In the genomic region with DNA sequence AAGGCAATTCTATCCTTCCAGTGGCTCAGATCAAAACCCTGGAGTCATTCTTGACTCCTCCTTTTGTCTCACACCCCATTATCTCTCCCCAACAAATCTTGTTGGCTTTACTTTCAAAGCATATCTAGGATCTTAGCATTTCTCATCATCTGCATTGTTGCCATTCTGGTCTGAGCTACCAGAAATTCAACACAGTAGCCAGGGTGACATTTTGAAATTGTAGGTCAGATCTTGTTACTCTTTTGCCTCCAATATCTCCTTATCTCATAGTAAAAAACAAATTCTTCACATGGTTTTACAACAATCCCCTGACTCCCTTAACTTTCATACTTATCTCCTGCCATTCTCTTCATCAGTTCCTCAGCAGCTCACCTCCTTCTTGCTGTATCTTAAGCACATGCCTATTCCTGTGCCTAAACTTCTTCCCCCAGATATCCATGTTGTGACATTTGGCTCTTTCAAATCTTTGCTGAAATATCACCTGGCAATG, we compare ENCODE assay signal across 19 cellular contexts.
DNase-seq lines count a peak whose midpoint lies in the region; ATAC-seq and TF ChIP-seq lines count a peak whose summit lies in the region.
"Had no signal": no experiment of that assay in that cellular context is flagged by ENCODE, and none has a peak within 500 bp of the region (broad histone marks: within the 10 kb centered on the region; RNA-seq: fewer than 3 reads in every experiment).

No MANE protein-coding gene starts in this region.

- no peak overlapping the region for H3K4ac ChIP-seq in trophoblast cell (ENCODE audit: low read depth, low read length)

- no peak for ATAC-seq in HG03095 (IDR thresholded peaks at IDR 0.05; ENCODE audit: unreplicated experiment)
- no peak for ATAC-seq in HG03280 (IDR thresholded peaks at IDR 0.05; ENCODE audit: unreplicated experiment)
- ATAC-seq: GM12878 had no signal

- TF ChIP-seq CTCF in esophagus squamous epithelium (IDR thresholded peaks at IDR 0.05) (no peak), left ventricle myocardium inferior (IDR thresholded peaks at IDR 0.05; ENCODE audit: borderline replicate concordance) (no peak)

- intact Hi-C loops in esophagus squamous epithelium (cut with DNase I) (no loop called here), left ventricle myocardium inferior (cut with micrococcal nuclease) (no loop called here)

- no peak overlapping the region for H2AFZ ChIP-seq in trophoblast cell (ENCODE audit: insufficient read depth, low read length, poor library complexity)

- H3K27ac ChIP-seq in esophagus squamous epithelium: peak overlapping the region; percentile 23 to 92 (median 88)
- no peak overlapping the region for H3K27ac ChIP-seq in trophoblast cell (ENCODE audit: low read depth, low read length)
- H3K27ac ChIP-seq in left ventricle myocardium inferior (replicated peaks): no peak overlapping the region

- no peak overlapping the region for H3K14ac ChIP-seq in trophoblast cell (ENCODE audit: low read length)

- no peak overlapping the region for H2BK12ac ChIP-seq in trophoblast cell (ENCODE audit: low read length)

- no peak overlapping the region for H3K9ac ChIP-seq in trophoblast cell (ENCODE audit: low read length)

- H3K79me2 ChIP-seq in trophoblast cell (ENCODE audit: control insufficient read depth, insufficient read depth, low read length, poor library complexity): peaks cover 1% of the 10 kb centered on the region

- H3K79me1 ChIP-seq in trophoblast cell (ENCODE audit: low read length): peaks cover 4% of the 10 kb centered on the region

- H4K8ac ChIP-seq in trophoblast cell (ENCODE audit: low read depth, low read length): no peak overlapping the region

- H3K4me2 ChIP-seq in trophoblast cell (ENCODE audit: low read length): no peak overlapping the region

- H3K4me1 ChIP-seq in esophagus squamous epithelium (peaks cover 5 to 63% (median 18%) of the 10 kb centered on the region in 3 donors), trophoblast cell (ENCODE audit: control insufficient read depth in 1 of 2, insufficient read depth in 2 of 2, low read length in 2 of 2) (peaks cover 6 to 15% of the 10 kb centered on the region in 2 experiments), left ventricle myocardium inferior (peaks cover 3% of the 10 kb centered on the region)
- H3K4me1 ChIP-seq: BE2C had no signal

- no peaks in the 10 kb centered on the region for H3K27me3 ChIP-seq in esophagus squamous epithelium
- no peaks in the 10 kb centered on the region for H3K27me3 ChIP-seq in trophoblast cell (ENCODE audit: insufficient read depth, low read length)
- no peaks in the 10 kb centered on the region for H3K27me3 ChIP-seq in left ventricle myocardium inferior (ENCODE audit: low read depth)
- H3K27me3 ChIP-seq: BE2C had no signal

- no peak overlapping the region for H4K12ac ChIP-seq in trophoblast cell (ENCODE audit: low read depth, low read length)

- no peak overlapping the region for H4K91ac ChIP-seq in trophoblast cell (ENCODE audit: low read depth, low read length)

- TF ChIP-seq POLR2A in esophagus squamous epithelium (IDR thresholded peaks at IDR 0.05): no peak

- no peak overlapping the region for H2AK5ac ChIP-seq in trophoblast cell (ENCODE audit: low read length)

- H3K23ac ChIP-seq in trophoblast cell (ENCODE audit: low read length): no peak overlapping the region

- H3K4me3 ChIP-seq in esophagus squamous epithelium (no peak overlapping the region), trophoblast cell (ENCODE audit: low read depth, low read length) (no peak overlapping the region), left ventricle myocardium inferior (no peak overlapping the region)
- H3K4me3 ChIP-seq: GM12878, HAP-1 had no signal

- no peak overlapping the region for H2BK5ac ChIP-seq in trophoblast cell (ENCODE audit: low read depth, low read length, poor library complexity)

- peak; percentile 18 for DNase-seq in amniotic epithelial cell (ENCODE audit: low read depth)
- no peak for DNase-seq in esophagus squamous epithelium (lab: John Stamatoyannopoulos, UW)
- DNase-seq in trophoblast cell: peak; percentile 48 to 91
- no peak for DNase-seq in DMS 273 treated with DMSO at 0.1 percent for 48 hours (lab: John Stamatoyannopoulos, UW)
- DNase-seq in left ventricle myocardium inferior: no peak
- DNase-seq: ACHN; BE2C; C1 segment of cervical spinal cord; CD4-positive, CD25-positive, alpha-beta regulatory T cell; CD8-positive, alpha-beta memory T cell; COR-L47; DMS53; DND-41; EL; KG1 had no signal

- H3K18ac ChIP-seq in trophoblast cell (ENCODE audit: low read length): no peak overlapping the region

- H3K9me3 ChIP-seq in esophagus squamous epithelium (no peaks in the 10 kb centered on the region), trophoblast cell (ENCODE audit: insufficient read depth, low read depth, low read length) (no peaks in the 10 kb centered on the region), left ventricle myocardium inferior (replicated peaks) (no peaks in the 10 kb centered on the region)
- H3K9me3 ChIP-seq: BE2C, HAP-1 had no signal

- no peak overlapping the region for H2BK120ac ChIP-seq in trophoblast cell (ENCODE audit: insufficient read depth, low read length, poor library complexity)

- H3K36me3 ChIP-seq in esophagus squamous epithelium (no peaks in the 10 kb centered on the region), trophoblast cell (ENCODE audit: control insufficient read depth in 1 of 2, insufficient read depth in 2 of 2, low read length in 2 of 2) (no peaks in the 10 kb centered on the region), left ventricle myocardium inferior (no peaks in the 10 kb centered on the region)
- H3K36me3 ChIP-seq: BE2C, HAP-1 had no signal

Comparison
In these comparisons a context has a peak if more than half of its experiments do, and no peak if none do; other contexts are left out.
1. DNase-seq: peak in amniotic epithelial cell (single experiment) and trophoblast cell (2 of 2); none in esophagus squamous epithelium (single experiment), DMS 273 treated with DMSO at 0.1 percent for 48 hours (single experiment) and left ventricle myocardium inferior (single experiment).
2. H3K27ac ChIP-seq: peak in esophagus squamous epithelium (4 of 4); none in trophoblast cell (single experiment) and left ventricle myocardium inferior (single experiment).